10 cellular contexts compared by ENCODE assay signal in the genomic region with DNA sequence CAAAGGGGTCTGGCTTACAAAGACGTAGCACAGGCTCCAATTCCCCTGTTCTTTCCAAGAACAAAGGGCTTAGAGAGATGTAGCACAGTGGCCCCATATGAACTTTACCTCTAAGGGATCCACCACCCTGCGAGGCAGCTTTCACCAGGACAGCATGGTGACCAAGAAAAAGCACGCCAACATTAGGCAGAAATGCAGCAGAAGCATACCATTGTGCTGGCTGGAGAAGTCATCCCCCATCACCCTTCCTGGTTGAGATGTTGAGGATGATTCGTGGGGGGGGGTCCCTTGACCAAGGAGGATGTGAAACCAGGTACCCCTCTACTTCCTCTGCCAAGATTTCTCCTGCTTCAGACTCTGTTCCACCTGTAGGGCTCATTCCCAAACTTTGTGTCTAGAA. TPM values are rescaled to one million over a fixed set of nuclear protein-coding genes. Genes with fewer than 3 reads are reported as not detected.
"Had no signal": no experiment of that assay in that cellular context is flagged by ENCODE, and none has a peak within 500 bp of the region (broad histone marks: within the 10 kb centered on the region; RNA-seq: fewer than 3 reads in every experiment).

No MANE protein-coding gene starts in this region.

- ATAC-seq: K562 had no signal

- H3K27ac ChIP-seq: HL-60, KMS-11 had no signal

- H3K9ac ChIP-seq: KMS-11 had no signal

- DNase-seq: IMR-90, KBM-7, KG1 had no signal

- H3K4me2 ChIP-seq: KMS-11 had no signal

- H3K4me3 ChIP-seq: K562 had no signal

- FAIRE-seq: HTR-8/SVneo, K562 had no signal

RNA-seq across cellular contexts. Expression of gene TMEM114, which starts 48.4 kb away (rescaled TPM):
- total RNA-seq: HT-29, HT1080, IMR-90, K562 had no signal
- polyA plus RNA-seq: IgD-negative memory B cell, IMR-90, K562 had no signal
